ENCODE assay signal across 23 cellular contexts in genomic region chr1:179848233-179848632, GRCh38.
"Had no signal": no experiment of that assay in that cellular context is flagged by ENCODE, and none has a peak within 500 bp of the region (broad histone marks: within the 10 kb centered on the region; RNA-seq: fewer than 3 reads in every experiment).

No MANE protein-coding gene starts in this region.

- H3K27ac ChIP-seq: coronary artery, dorsolateral prefrontal cortex, esophagus muscularis mucosa, foreskin keratinocyte, gastroesophageal sphincter, heart right ventricle, left lung, lower lobe of right lung had no signal

- H3K4me3 ChIP-seq: coronary artery, dorsolateral prefrontal cortex, esophagus muscularis mucosa, gastroesophageal sphincter, heart right ventricle, left lung, lower lobe of right lung, mucosa of descending colon had no signal

- H3K9me3 ChIP-seq: esophagus muscularis mucosa, gastroesophageal sphincter, heart right ventricle, left lung, lower lobe of right lung, mucosa of descending colon had no signal

- H3K4me1 ChIP-seq: esophagus muscularis mucosa, foreskin keratinocyte, gastroesophageal sphincter, heart right ventricle, left lung, lower lobe of right lung had no signal

- H3K27me3 ChIP-seq: dorsolateral prefrontal cortex, esophagus muscularis mucosa, foreskin keratinocyte, gastroesophageal sphincter, heart right ventricle, left lung had no signal

- FAIRE-seq: colon, endothelial cell of umbilical vein, frontal cortex, islet of Langerhans, keratinocyte had no signal

- DNase-seq: dermis blood vessel endothelial cell; dorsolateral prefrontal cortex; effector CD4-positive, alpha-beta T cell; effector memory CD4-positive, alpha-beta T cell; foreskin keratinocyte; glutamatergic neuron; head of caudate nucleus; heart right ventricle; hippocampal formation; left cardiac atrium; left lung; left ventricle myocardium superior; lower lobe of right lung; mesenchymal stem cell; mucosa of descending colon had no signal

- ATAC-seq: foreskin keratinocyte, gastroesophageal sphincter, heart right ventricle, left cardiac atrium, left lung, left ventricle myocardium superior, lower lobe of right lung, mucosa of descending colon had no signal
